Comparison of ENCODE assay signal across 36 cellular contexts in the genomic region with DNA sequence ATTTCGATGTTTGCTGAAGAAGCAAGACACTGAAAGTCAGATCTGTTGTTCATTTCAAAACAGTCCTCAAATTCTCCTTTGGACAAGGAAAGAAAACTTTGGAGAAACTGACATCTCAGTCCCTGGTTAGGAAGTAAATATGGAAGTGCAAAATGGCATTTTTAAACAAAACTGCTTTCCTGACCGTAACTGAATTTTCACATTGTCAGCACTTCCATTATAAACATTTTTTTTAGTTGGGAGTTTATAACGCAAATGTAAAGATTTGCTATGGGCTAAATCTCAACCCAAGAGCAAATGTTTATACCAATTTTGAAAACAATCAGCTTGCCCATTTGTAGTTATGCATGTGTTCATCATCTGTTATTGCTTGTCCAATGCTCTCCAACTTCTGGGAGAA.
"Had no signal": no experiment of that assay in that cellular context is flagged by ENCODE, and none has a peak within 500 bp of the region (broad histone marks: within the 10 kb centered on the region; RNA-seq: fewer than 3 reads in every experiment).

No MANE protein-coding gene starts in this region.

- H3K27ac ChIP-seq: adrenal gland, cardiac muscle cell, VCaP had no signal

- FAIRE-seq: bronchial epithelial cell, TTC549 had no signal

- ATAC-seq: activated CD8-positive, alpha-beta T cell treated with anti-CD3 and anti-CD28 coated beads for 36 hours; activated naive CD4-positive, alpha-beta T cell treated with anti-CD3 and anti-CD28 coated beads, Interleukin-2, amount 50 U/mL, for 72 hours; activated T-cell treated with anti-CD3 and anti-CD28 coated beads, Interleukin-2, amount 50 U/mL, for 4 hours; activated T-cell treated with anti-CD3 and anti-CD28 coated beads, Interleukin-2, amount 50 U/mL, for 72 hours; activated T-helper 17 cell treated with anti-CD3 and anti-CD28 coated beads, Interleukin-2, amount 50 U/mL, for 72 hours had no signal

- H3K27me3 Mint-ChIP-seq: activated B cell treated with CpG ODN at 0.5 μM for 24 hours; activated CD4-positive, alpha-beta memory T cell treated with anti-CD3 and anti-CD28 coated beads for 36 hours; activated CD4-positive, alpha-beta T cell treated with anti-CD3 and anti-CD28 coated beads, Interleukin-2, amount 10 ng/mL, durations not matched to agents 24 days and 14 days; activated CD8-positive, alpha-beta T cell treated with anti-CD3 and anti-CD28 coated beads for 36 hours; activated naive CD8-positive, alpha-beta T cell treated with anti-CD3 and anti-CD28 coated beads for 36 hours; activated T-helper 17 cell treated with anti-CD3 and anti-CD28 coated beads, Interleukin-2, amount 50 U/mL, for 72 hours; brain; central memory CD8-positive, alpha-beta T cell had no signal

- H3K27me3 ChIP-seq: adrenal gland, cardiac muscle cell had no signal

- DNase-seq: activated B cell treated with CpG ODN at 0.5 μM for 24 hours; activated CD4-positive, alpha-beta memory T cell treated with anti-CD3 and anti-CD28 coated beads for 36 hours; activated CD4-positive, alpha-beta T cell treated with anti-CD3 and anti-CD28 coated beads for 4 hours; activated CD4-positive, alpha-beta T cell treated with anti-CD3 and anti-CD28 coated beads, Interleukin-2, amount 10 ng/mL, durations not matched to agents 24 days and 14 days; activated CD4-positive, alpha-beta T cell treated with anti-CD3 and anti-CD28 coated beads, Interleukin-2, amount 50 U/mL, for 1 hour; activated CD4-positive, alpha-beta T cell treated with anti-CD3 and anti-CD28 coated beads, Interleukin-2, amount 50 U/mL, for 4 hours; activated CD4-positive, CD25-positive, alpha-beta regulatory T cell treated with anti-CD3 and anti-CD28 coated beads, Interleukin-2, amount 50 U/mL, for 72 hours; activated CD8-positive, alpha-beta memory T cell treated with anti-CD3 and anti-CD28 coated beads, Interleukin-2, amount 50 U/mL, for 4 hours; activated CD8-positive, alpha-beta T cell treated with anti-CD3 and anti-CD28 coated beads for 36 hours; activated effector memory CD4-positive, alpha-beta T cell treated with anti-CD3 and anti-CD28 coated beads, Interleukin-2, amount 50 U/mL, for 16 hours; activated gamma-delta T cell treated with Interleukin-2 at 50 U/mL for 16 hours; activated naive CD4-positive, alpha-beta T cell; activated naive CD4-positive, alpha-beta T cell treated with anti-CD3 and anti-CD28 coated beads for 36 hours; activated naive CD4-positive, alpha-beta T cell treated with anti-CD3 and anti-CD28 coated beads, Interleukin-2, amount 50 U/mL, for 16 hours; activated naive CD8-positive, alpha-beta T cell treated with anti-CD3 and anti-CD28 coated beads for 36 hours; activated T-cell treated with anti-CD3 and anti-CD28 coated beads for 4 hours; activated T-cell treated with anti-CD3 and anti-CD28 coated beads, Interleukin-2, amount 50 U/mL, for 1 hour; activated T-cell treated with anti-CD3 and anti-CD28 coated beads, Interleukin-2, amount 50 U/mL, for 4 hours; activated T-cell treated with anti-CD3 and anti-CD28 coated beads, Interleukin-2, amount 50 U/mL, for 72 hours; adrenal gland; amniotic stem cell; aorta; caudate nucleus; cerebellar nuclear complex; T-helper 2 cell; T-helper 9 cell had no signal

- H3K9me3 ChIP-seq: adrenal gland had no signal

- H3K27ac Mint-ChIP-seq: activated B cell treated with CpG ODN at 0.5 μM for 24 hours; activated CD4-positive, alpha-beta memory T cell treated with anti-CD3 and anti-CD28 coated beads for 36 hours; activated CD4-positive, alpha-beta T cell treated with anti-CD3 and anti-CD28 coated beads, Interleukin-2, amount 10 ng/mL, durations not matched to agents 24 days and 14 days; activated CD8-positive, alpha-beta T cell treated with anti-CD3 and anti-CD28 coated beads for 36 hours; activated naive CD4-positive, alpha-beta T cell treated with anti-CD3 and anti-CD28 coated beads for 36 hours; activated naive CD4-positive, alpha-beta T cell treated with anti-CD3 and anti-CD28 coated beads, Interleukin-2, amount 50 U/mL, for 72 hours; activated naive CD8-positive, alpha-beta T cell treated with anti-CD3 and anti-CD28 coated beads for 36 hours; activated T-cell treated with anti-CD3 and anti-CD28 coated beads, Interleukin-2, amount 50 U/mL, for 72 hours; activated T-helper 1 cell treated with anti-CD3 and anti-CD28 coated beads, Interleukin-12 subunit alpha, Interleukin-12 subunit beta, Interleukin-2, Interleukin-4 antibody, amounts not matched to agents 30 ng/mL and 10 ng/mL and 1 ng/mL, durations not matched to agents 14 hours and 24 hours and 36 hours; activated T-helper 17 cell treated with anti-CD3 and anti-CD28 coated beads, Interleukin-2, amount 50 U/mL, for 72 hours; brain; T-helper 2 cell treated with Interferon-gamma antibody and Interleukin-4, amounts not matched to agents 5 μg/mL and 100 μg/mL, for 36 hours had no signal

- H3K36me3 ChIP-seq: adrenal gland, cardiac muscle cell had no signal

- H3K4me1 ChIP-seq: adrenal gland had no signal

- H3K4me3 Mint-ChIP-seq: activated B cell treated with CpG ODN at 0.5 μM for 24 hours; activated CD4-positive, alpha-beta memory T cell treated with anti-CD3 and anti-CD28 coated beads for 36 hours; activated CD4-positive, alpha-beta T cell treated with anti-CD3 and anti-CD28 coated beads, Interleukin-2, amount 10 ng/mL, durations not matched to agents 24 days and 14 days; activated CD8-positive, alpha-beta T cell treated with anti-CD3 and anti-CD28 coated beads for 36 hours; activated naive CD4-positive, alpha-beta T cell treated with anti-CD3 and anti-CD28 coated beads for 36 hours; activated naive CD8-positive, alpha-beta T cell treated with anti-CD3 and anti-CD28 coated beads for 36 hours; activated T-cell treated with anti-CD3 and anti-CD28 coated beads, Interleukin-2, amount 50 U/mL, for 4 hours; activated T-cell treated with anti-CD3 and anti-CD28 coated beads, Interleukin-2, amount 50 U/mL, for 72 hours; activated T-helper 1 cell treated with anti-CD3 and anti-CD28 coated beads, Interleukin-12 subunit alpha, Interleukin-12 subunit beta, Interleukin-2, Interleukin-4 antibody, amounts not matched to agents 30 ng/mL and 10 ng/mL and 1 ng/mL, durations not matched to agents 14 hours and 24 hours and 36 hours; activated T-helper 17 cell treated with anti-CD3 and anti-CD28 coated beads, Interleukin-2, amount 50 U/mL, for 72 hours; brain; central memory CD8-positive, alpha-beta T cell; T-helper 2 cell treated with Interferon-gamma antibody and Interleukin-4, amounts not matched to agents 5 μg/mL and 100 μg/mL, for 36 hours had no signal

- H3K4me1 Mint-ChIP-seq: activated B cell treated with CpG ODN at 0.5 μM for 24 hours; activated CD4-positive, alpha-beta T cell treated with anti-CD3 and anti-CD28 coated beads, Interleukin-2, amount 10 ng/mL, durations not matched to agents 24 days and 14 days had no signal

- H3K4me3 ChIP-seq: adrenal gland, cardiac muscle cell had no signal
